Comparison of ENCODE assay signal across 1 cellular context in the genomic region with DNA sequence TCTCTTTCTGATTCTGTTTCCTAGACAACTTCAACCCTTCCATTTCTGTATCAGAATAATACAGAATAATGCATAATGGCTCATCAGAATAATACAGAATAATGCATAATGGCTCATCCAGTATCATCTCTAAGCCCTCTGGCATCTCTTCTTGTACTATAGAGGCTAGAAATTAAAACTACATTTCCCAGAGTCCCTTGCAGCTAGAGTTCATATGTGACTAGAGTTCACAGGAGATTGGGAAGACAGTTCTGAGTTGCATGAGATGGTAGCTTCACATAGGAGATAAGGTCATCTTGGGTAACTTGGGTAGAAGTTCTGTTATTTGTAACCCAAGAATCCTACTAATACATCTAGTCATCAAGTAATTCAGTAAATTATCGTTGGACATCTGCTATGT.
TF ChIP-seq lines count a peak whose summit lies in the region.

No MANE protein-coding gene starts in this region.

TF ChIP-seq in K562, 482 proteins besides CTCF, POLR2A, EP300 and RAD21 (continued from another document):
- TF ChIP-seq, protein P1, sequence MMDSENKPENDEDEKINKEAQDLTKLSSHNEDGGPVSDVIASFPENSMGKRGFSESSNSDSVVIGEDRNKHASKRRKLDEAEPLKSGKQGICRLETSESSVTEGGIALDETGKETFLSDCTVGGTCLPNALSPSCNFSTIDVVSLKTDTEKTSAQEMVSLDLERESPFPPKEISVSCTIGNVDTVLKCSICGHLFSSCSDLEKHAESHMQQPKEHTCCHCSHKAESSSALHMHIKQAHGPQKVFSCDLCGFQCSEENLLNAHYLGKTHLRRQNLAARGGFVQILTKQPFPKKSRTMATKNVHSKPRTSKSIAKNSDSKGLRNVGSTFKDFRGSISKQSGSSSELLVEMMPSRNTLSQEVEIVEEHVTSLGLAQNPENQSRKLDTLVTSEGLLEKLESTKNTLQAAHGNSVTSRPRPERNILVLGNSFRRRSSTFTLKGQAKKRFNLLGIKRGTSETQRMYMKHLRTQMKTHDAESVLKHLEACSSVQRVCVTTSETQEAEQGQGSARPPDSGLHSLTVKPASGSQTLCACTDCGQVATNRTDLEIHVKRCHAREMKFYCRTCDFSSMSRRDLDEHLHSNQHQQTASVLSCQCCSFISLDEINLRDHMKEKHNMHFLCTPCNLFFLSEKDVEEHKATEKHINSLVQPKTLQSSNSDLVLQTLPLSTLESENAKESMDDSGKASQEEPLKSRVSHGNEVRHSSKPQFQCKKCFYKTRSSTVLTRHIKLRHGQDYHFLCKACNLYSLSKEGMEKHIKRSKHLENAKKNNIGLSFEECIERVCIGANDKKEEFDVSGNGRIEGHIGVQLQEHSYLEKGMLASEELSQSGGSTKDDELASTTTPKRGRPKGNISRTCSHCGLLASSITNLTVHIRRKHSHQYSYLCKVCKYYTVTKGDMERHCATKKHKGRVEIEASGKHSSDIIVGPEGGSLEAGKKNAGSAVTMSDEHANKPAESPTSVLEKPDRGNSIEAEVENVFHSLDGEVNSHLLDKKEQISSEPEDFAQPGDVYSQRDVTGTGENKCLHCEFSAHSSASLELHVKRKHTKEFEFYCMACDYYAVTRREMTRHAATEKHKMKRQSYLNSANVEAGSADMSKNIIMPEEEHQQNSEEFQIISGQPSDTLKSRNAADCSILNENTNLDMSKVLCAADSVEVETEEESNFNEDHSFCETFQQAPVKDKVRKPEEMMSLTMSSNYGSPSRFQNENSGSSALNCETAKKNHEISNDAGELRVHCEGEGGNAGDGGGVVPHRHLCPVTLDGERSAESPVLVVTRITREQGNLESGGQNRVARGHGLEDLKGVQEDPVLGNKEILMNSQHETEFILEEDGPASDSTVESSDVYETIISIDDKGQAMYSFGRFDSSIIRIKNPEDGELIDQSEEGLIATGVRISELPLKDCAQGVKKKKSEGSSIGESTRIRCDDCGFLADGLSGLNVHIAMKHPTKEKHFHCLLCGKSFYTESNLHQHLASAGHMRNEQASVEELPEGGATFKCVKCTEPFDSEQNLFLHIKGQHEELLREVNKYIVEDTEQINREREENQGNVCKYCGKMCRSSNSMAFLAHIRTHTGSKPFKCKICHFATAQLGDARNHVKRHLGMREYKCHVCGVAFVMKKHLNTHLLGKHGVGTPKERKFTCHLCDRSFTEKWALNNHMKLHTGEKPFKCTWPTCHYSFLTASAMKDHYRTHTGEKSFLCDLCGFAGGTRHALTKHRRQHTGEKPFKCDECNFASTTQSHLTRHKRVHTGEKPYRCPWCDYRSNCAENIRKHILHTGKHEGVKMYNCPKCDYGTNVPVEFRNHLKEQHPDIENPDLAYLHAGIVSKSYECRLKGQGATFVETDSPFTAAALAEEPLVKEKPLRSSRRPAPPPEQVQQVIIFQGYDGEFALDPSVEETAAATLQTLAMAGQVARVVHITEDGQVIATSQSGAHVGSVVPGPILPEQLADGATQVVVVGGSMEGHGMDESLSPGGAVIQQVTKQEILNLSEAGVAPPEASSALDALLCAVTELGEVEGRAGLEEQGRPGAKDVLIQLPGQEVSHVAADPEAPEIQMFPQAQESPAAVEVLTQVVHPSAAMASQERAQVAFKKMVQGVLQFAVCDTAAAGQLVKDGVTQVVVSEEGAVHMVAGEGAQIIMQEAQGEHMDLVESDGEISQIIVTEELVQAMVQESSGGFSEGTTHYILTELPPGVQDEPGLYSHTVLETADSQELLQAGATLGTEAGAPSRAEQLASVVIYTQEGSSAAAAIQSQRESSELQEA (IDR thresholded peaks at IDR 0.05; ENCODE audit: low read depth) = no peak
- TF ChIP-seq, protein P2, sequence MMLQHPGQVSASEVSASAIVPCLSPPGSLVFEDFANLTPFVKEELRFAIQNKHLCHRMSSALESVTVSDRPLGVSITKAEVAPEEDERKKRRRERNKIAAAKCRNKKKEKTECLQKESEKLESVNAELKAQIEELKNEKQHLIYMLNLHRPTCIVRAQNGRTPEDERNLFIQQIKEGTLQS (IDR thresholded peaks at IDR 0.05) = no peak
- TF ChIP-seq, protein P2 (CRISPR knock-in tag; conservative IDR thresholded peaks at IDR 0.05) = no peak
- TF ChIP-seq FOXK1 (CRISPR knock-in tag; IDR thresholded peaks at IDR 0.05; ENCODE audit: borderline replicate concordance) = no peak
- TF ChIP-seq, protein P3, sequence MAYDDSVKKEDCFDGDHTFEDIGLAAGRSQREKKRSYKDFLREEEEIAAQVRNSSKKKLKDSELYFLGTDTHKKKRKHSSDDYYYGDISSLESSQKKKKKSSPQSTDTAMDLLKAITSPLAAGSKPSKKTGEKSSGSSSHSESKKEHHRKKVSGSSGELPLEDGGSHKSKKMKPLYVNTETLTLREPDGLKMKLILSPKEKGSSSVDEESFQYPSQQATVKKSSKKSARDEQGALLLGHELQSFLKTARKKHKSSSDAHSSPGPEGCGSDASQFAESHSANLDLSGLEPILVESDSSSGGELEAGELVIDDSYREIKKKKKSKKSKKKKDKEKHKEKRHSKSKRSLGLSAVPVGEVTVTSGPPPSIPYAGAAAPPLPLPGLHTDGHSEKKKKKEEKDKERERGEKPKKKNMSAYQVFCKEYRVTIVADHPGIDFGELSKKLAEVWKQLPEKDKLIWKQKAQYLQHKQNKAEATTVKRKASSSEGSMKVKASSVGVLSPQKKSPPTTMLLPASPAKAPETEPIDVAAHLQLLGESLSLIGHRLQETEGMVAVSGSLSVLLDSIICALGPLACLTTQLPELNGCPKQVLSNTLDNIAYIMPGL (CRISPR knock-in tag; IDR thresholded peaks at IDR 0.05) = no peak
- no peak for TF ChIP-seq FOS (IDR thresholded peaks at IDR 0.05; ENCODE audit: extremely low read depth, insufficient read length)
- no peak for TF ChIP-seq POU5F1 (IDR thresholded peaks at IDR 0.05; ENCODE audit: borderline replicate concordance, low read depth, low read length, partially characterized antibody)
- TF ChIP-seq BRD4 (IDR thresholded peaks at IDR 0.05) = no peak
- TF ChIP-seq DNMT1 (IDR thresholded peaks at IDR 0.05) = no peak
- TF ChIP-seq, protein P4, sequence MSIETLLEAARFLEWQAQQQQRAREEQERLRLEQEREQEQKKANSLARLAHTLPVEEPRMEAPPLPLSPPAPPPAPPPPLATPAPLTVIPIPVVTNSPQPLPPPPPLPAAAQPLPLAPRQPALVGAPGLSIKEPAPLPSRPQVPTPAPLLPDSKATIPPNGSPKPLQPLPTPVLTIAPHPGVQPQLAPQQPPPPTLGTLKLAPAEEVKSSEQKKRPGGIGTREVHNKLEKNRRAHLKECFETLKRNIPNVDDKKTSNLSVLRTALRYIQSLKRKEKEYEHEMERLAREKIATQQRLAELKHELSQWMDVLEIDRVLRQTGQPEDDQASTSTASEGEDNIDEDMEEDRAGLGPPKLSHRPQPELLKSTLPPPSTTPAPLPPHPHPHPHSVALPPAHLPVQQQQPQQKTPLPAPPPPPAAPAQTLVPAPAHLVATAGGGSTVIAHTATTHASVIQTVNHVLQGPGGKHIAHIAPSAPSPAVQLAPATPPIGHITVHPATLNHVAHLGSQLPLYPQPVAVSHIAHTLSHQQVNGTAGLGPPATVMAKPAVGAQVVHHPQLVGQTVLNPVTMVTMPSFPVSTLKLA (conservative IDR thresholded peaks at IDR 0.05) = no peak
- TF ChIP-seq RBFOX2 (IDR thresholded peaks at IDR 0.05; ENCODE audit: low read depth, low read length) = no peak
- TF ChIP-seq NR2C1 (IDR thresholded peaks at IDR 0.05) = peak; percentile 80
- TF ChIP-seq NR2C1 (tag; IDR thresholded peaks at IDR 0.05) = peak; percentile 94
- no peak for TF ChIP-seq MCM5 (IDR thresholded peaks at IDR 0.05; ENCODE audit: low read depth)
- TF ChIP-seq, protein P5, sequence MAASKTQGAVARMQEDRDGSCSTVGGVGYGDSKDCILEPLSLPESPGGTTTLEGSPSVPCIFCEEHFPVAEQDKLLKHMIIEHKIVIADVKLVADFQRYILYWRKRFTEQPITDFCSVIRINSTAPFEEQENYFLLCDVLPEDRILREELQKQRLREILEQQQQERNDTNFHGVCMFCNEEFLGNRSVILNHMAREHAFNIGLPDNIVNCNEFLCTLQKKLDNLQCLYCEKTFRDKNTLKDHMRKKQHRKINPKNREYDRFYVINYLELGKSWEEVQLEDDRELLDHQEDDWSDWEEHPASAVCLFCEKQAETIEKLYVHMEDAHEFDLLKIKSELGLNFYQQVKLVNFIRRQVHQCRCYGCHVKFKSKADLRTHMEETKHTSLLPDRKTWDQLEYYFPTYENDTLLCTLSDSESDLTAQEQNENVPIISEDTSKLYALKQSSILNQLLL (CRISPR knock-in tag; IDR thresholded peaks at IDR 0.05; ENCODE audit: borderline replicate concordance) = no peak
- TF ChIP-seq GABPA (tag; conservative IDR thresholded peaks at IDR 0.05; ENCODE audit: low read depth) = no peak
- no peak for TF ChIP-seq NCOR1 (IDR thresholded peaks at IDR 0.05)
